ENCODE assay signal across 2 cellular contexts in genomic region chr11:116173946-116174911, GRCh38.
TF ChIP-seq lines count a peak whose summit lies in the region.

No MANE protein-coding gene starts in this region.

TF ChIP-seq in GM23338, 12 proteins besides CTCF, POLR2A, EP300 and RAD21:
- TF ChIP-seq ZNF114 (CRISPR knock-in tag; IDR thresholded peaks at IDR 0.05) (no peak), POLR2AphosphoS5 (IDR thresholded peaks at IDR 0.05; ENCODE audit: low read depth) (no peak), EZH2phosphoT487 (IDR thresholded peaks at IDR 0.05; ENCODE audit: unreplicated experiment) (no peak), ZNF331 (CRISPR knock-in tag; IDR thresholded peaks at IDR 0.05; ENCODE audit: low read depth) (no peak), NANOG (IDR thresholded peaks at IDR 0.05; ENCODE audit: borderline replicate concordance) (no peak), EZH2 (IDR thresholded peaks at IDR 0.05; ENCODE audit: low read depth, unreplicated experiment) (no peak), ETS1 (IDR thresholded peaks at IDR 0.05) (no peak), REST (IDR thresholded peaks at IDR 0.05; ENCODE audit: unreplicated experiment) (no peak), STAT1 (IDR thresholded peaks at IDR 0.05; ENCODE audit: unreplicated experiment) (no peak), CREB1 (CRISPR knock-in tag; IDR thresholded peaks at IDR 0.05; ENCODE audit: low read depth) (no peak)

TF ChIP-seq in H1, 55 proteins besides CTCF, POLR2A, EP300 and RAD21:
- TF ChIP-seq HDAC2 (IDR thresholded peaks at IDR 0.05; ENCODE audit: borderline replicate concordance in 1 of 2, low read depth in 2 of 2, low read length in 2 of 2) (no peak), E2F6 (IDR thresholded peaks at IDR 0.05) (no peak), GTF2F1 (IDR thresholded peaks at IDR 0.05; ENCODE audit: borderline replicate concordance, low read depth, low read length) (no peak), CREB1 (IDR thresholded peaks at IDR 0.05) (no peak), MAX (IDR thresholded peaks at IDR 0.05) (no peak), GABPA (IDR thresholded peaks at IDR 0.05; ENCODE audit: borderline replicate concordance, insufficient read depth, low read length) (no peak), SAP30 (IDR thresholded peaks at IDR 0.05; ENCODE audit: insufficient read depth, insufficient replicate concordance, low read length) (no peak), BCL11A (IDR thresholded peaks at IDR 0.05; ENCODE audit: low read depth in 2 of 2, low read length in 2 of 2) (no peak), EZH2 (IDR thresholded peaks at IDR 0.05; ENCODE audit: low read depth, low read length, severe bottlenecking) (no peak), RBBP5 (IDR thresholded peaks at IDR 0.05; ENCODE audit: borderline replicate concordance, low read depth, low read length) (no peak), TAF7 (optimal IDR thresholded peaks at IDR 0.05; ENCODE audit: borderline replicate concordance, low read depth, low read length) (no peak), SP2 (IDR thresholded peaks at IDR 0.05; ENCODE audit: low read length) (no peak), HDAC6 (IDR thresholded peaks at IDR 0.05; ENCODE audit: low read depth, low read length) (no peak), NANOG (IDR thresholded peaks at IDR 0.05; ENCODE audit: insufficient read depth, low read depth, low read length, poor library complexity, severe bottlenecking) (no peak)
